In genomic region chr7:116355423-116355765, GRCh38 we compare ENCODE assay signal across 11 cellular contexts.
DNase-seq lines count a peak whose midpoint lies in the region; ATAC-seq and TF ChIP-seq lines count a peak whose summit lies in the region.
"Had no signal": no experiment of that assay in that cellular context is flagged by ENCODE, and none has a peak within 500 bp of the region (broad histone marks: within the 10 kb centered on the region; RNA-seq: fewer than 3 reads in every experiment).

No MANE protein-coding gene starts in this region.

- H4K20me1 ChIP-seq in PC-9 (ENCODE audit: insufficient read depth), result no peaks in the 10 kb centered on the region

- H3K27me3 Mint-ChIP-seq in activated CD4-positive, alpha-beta memory T cell treated with anti-CD3 and anti-CD28 coated beads for 36 hours, result peaks cover 10% of the 10 kb centered on the region

- DNase-seq in PC-9, result no peak
- no peak for DNase-seq in thoracic aorta (ENCODE audit: low spot score)
- no peak for DNase-seq in medulla oblongata (ENCODE audit: extremely low spot score)
- DNase-seq in stimulated activated CD4-positive, alpha-beta T cell treated with anti-CD3 and anti-CD28 coated beads, Interleukin-15, amount 100 ng/mL, for 24 hours, result no peak
- no peak for DNase-seq in GM19238 (ENCODE audit: insufficient read length, low spot score)
- DNase-seq in activated CD4-positive, alpha-beta memory T cell treated with anti-CD3 and anti-CD28 coated beads for 36 hours, result no peak
- DNase-seq: H7, KG1, NCI-H2171 had no signal

- intact Hi-C loops in PC-9 (cut with micrococcal nuclease; ENCODE audit: unreplicated experiment), result loop anchor here (1.0 to 10.0 kb wide), 15 partner anchors 38 to 779 kb away; partner anchors contain the start of gene TES
- intact Hi-C loops in activated CD4-positive, alpha-beta memory T cell treated with anti-CD3 and anti-CD28 coated beads for 36 hours (cut with micrococcal nuclease), result no loop called here

- peaks cover 46% of the 10 kb centered on the region for H3F3A ChIP-seq in PC-9 (ENCODE audit: insufficient read depth, low read depth)

- no peak overlapping the region for H3K4me3 Mint-ChIP-seq in activated CD4-positive, alpha-beta memory T cell treated with anti-CD3 and anti-CD28 coated beads for 36 hours

- no peaks in the 10 kb centered on the region for H3K36me3 Mint-ChIP-seq in activated CD4-positive, alpha-beta memory T cell treated with anti-CD3 and anti-CD28 coated beads for 36 hours

- H3K9me3 ChIP-seq in PC-9 (ENCODE audit: insufficient read depth, low read depth) (peaks cover 3% of the 10 kb centered on the region), mucosa of rectum (ENCODE audit: control insufficient read depth in 2 of 2, low read length in 2 of 2) (no peaks in the 10 kb centered on the region), thoracic aorta (no peaks in the 10 kb centered on the region)

- no peaks in the 10 kb centered on the region for H3K79me2 ChIP-seq in PC-9 (ENCODE audit: low read depth)

- H3K9me3 Mint-ChIP-seq in activated CD4-positive, alpha-beta memory T cell treated with anti-CD3 and anti-CD28 coated beads for 36 hours, result no peaks in the 10 kb centered on the region

- peak overlapping the region; percentile 76 for H3K4me2 ChIP-seq in PC-9

- CTCF ChIA-PET in PC-9 (lab: Charles Lee), result no interaction called here
- CTCF ChIA-PET in activated CD4-positive, alpha-beta memory T cell treated with anti-CD3 and anti-CD28 coated beads for 36 hours (lab: Charles Lee), result no interaction called here

- H3K9me2 ChIP-seq in PC-9 (ENCODE audit: insufficient read depth), result no peaks in the 10 kb centered on the region

- H3K36me3 ChIP-seq in PC-9 (ENCODE audit: low read depth), result no peaks in the 10 kb centered on the region
- H3K36me3 ChIP-seq in mucosa of rectum (ENCODE audit: control insufficient read depth in 2 of 2, insufficient read depth in 2 of 2, low read length in 2 of 2), result no peaks in the 10 kb centered on the region
- H3K36me3 ChIP-seq in thoracic aorta, result no peaks in the 10 kb centered on the region

- POLR2A ChIA-PET in PC-9 (lab: Charles Lee; ENCODE audit: unreplicated experiment), result no interaction called here
- POLR2A ChIA-PET in activated CD4-positive, alpha-beta memory T cell treated with anti-CD3 and anti-CD28 coated beads for 36 hours (lab: Charles Lee), result no interaction called here

- H3K27ac ChIP-seq in PC-9, result peak overlapping the region; percentile 93
- H3K27ac ChIP-seq in cingulate gyrus (ENCODE audit: low read depth, low read length), result peak overlapping the region; percentile 23
- peak overlapping the region; percentile 60 to 71 for H3K27ac ChIP-seq in mucosa of rectum (ENCODE audit: low read depth in 2 of 2, low read length in 2 of 2)
- peak overlapping the region; percentile 79 to 85 for H3K27ac ChIP-seq in thoracic aorta

- TSS peak; percentile 82 for BruUV-seq in PC-9 (replicated peaks; lab: Mats Ljungman, UMichigan)

- no peak overlapping the region for H3K9ac ChIP-seq in mucosa of rectum (ENCODE audit: low read depth in 1 of 2, low read length in 2 of 2)

- H3K27me3 ChIP-seq in PC-9 (ENCODE audit: insufficient read depth, low read depth) (no peaks in the 10 kb centered on the region), mucosa of rectum (ENCODE audit: control insufficient read depth in 2 of 2, insufficient read depth in 2 of 2, low read length in 2 of 2) (no peaks in the 10 kb centered on the region), thoracic aorta (replicated peaks; ENCODE audit: insufficient read depth) (no peaks in the 10 kb centered on the region)

- H3K4me1 ChIP-seq in PC-9 (replicated peaks; ENCODE audit: insufficient read depth) (peaks cover 62% of the 10 kb centered on the region), mucosa of rectum (ENCODE audit: control insufficient read depth in 2 of 2, insufficient read depth in 2 of 2, low read length in 2 of 2) (no peaks in the 10 kb centered on the region), thoracic aorta (ENCODE audit: control insufficient read depth in 1 of 2, low read depth in 2 of 2) (peaks cover 37 to 56% of the 10 kb centered on the region in 2 donors)

- H3K4me3 ChIP-seq in PC-9 (peak overlapping the region; percentile 50; the same call in 1 of the 2 replicates), mucosa of rectum (ENCODE audit: low read length in 2 of 2) (no peak overlapping the region), thoracic aorta (peak overlapping the region; percentile 60)

- no peak overlapping the region for H3K27ac Mint-ChIP-seq in activated CD4-positive, alpha-beta memory T cell treated with anti-CD3 and anti-CD28 coated beads for 36 hours

- H2AFZ ChIP-seq in PC-9, result no peak overlapping the region

- no peak for ATAC-seq in thoracic aorta (ENCODE audit: insufficient number of reproducible peaks, low FRiP score, low read depth)

- no peak for TF ChIP-seq CTCF in PC-9 (conservative IDR thresholded peaks at IDR 0.05)
- no peak for TF ChIP-seq CTCF in thoracic aorta (IDR thresholded peaks at IDR 0.05)

- no peaks in the 10 kb centered on the region for H3K4me1 Mint-ChIP-seq in activated CD4-positive, alpha-beta memory T cell treated with anti-CD3 and anti-CD28 coated beads for 36 hours (ENCODE audit: low read depth)

Comparison
In these comparisons a context has a peak if more than half of its experiments do, and no peak if none do; other contexts are left out.
1. H3K27ac ChIP-seq: peak in every context shown above with its lines; median percentile 93 in PC-9; 82 in thoracic aorta; 66 in mucosa of rectum; 23 in cingulate gyrus.
2. H3K4me3 ChIP-seq: peak in PC-9 (single experiment) and thoracic aorta (single experiment); none in mucosa of rectum (0 of 2).